Comparison of ENCODE assay signal across 9 cellular contexts in the genomic region with DNA sequence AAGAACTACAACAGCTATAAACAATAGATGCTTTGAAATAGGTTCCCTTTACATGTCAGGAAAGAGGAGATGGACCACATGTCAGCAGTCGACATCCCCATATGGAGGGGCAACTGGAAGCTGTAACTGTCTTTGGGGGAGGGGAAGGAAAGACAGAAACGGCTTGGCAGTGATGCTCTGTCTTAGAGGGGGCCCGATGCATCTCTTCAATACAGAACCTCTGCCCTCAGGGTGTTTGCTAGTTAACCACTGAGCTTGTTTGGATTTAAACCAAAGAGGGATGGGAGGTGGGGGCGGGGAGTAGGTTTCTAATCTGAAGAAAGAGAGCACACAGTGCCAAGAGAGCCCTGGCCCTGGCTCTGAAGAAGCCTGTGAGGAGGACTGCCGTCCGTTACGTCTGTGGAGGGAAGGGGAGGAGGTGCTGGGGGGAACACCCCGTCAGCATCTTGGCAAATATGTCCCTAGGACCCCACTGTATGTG. TPM values are rescaled to one million over a fixed set of nuclear protein-coding genes. Genes with fewer than 3 reads are reported as not detected.
DNase-seq lines count a peak whose midpoint lies in the region; ATAC-seq and TF ChIP-seq lines count a peak whose summit lies in the region.
"Had no signal": no experiment of that assay in that cellular context is flagged by ENCODE, and none has a peak within 500 bp of the region (broad histone marks: within the 10 kb centered on the region; RNA-seq: fewer than 3 reads in every experiment).

No MANE protein-coding gene starts in this region.

- peak overlapping the region; percentile 89 for H3K9ac ChIP-seq in mesenchymal stem cell (ENCODE audit: low read length)

- intact Hi-C loops in CD8-positive, alpha-beta T cell (cut with DNase I, micrococcal nuclease): no loop called here
- intact Hi-C loops in activated T-helper 2 cell treated with anti-CD3 and anti-CD28 coated beads, Interferon-gamma antibody, Interleukin-2, Interleukin-4, amounts not matched to agents 10 μg/mL and 5 μg/mL and 100 μg/mL, durations not matched to agents 14 hours and 24 hours and 36 hours (cut with micrococcal nuclease): no loop called here
- intact Hi-C loops in aorta (cut with DNase I): no loop called here

- H2BK5ac ChIP-seq in mesenchymal stem cell (ENCODE audit: low read depth, low read length, poor library complexity, severe bottlenecking): no peak overlapping the region

- H3K9me3 ChIP-seq in CD8-positive, alpha-beta T cell (ENCODE audit: low read length): no peaks in the 10 kb centered on the region
- H3K9me3 ChIP-seq in mesenchymal stem cell (ENCODE audit: control insufficient read depth, low read length): no peaks in the 10 kb centered on the region
- H3K9me3 ChIP-seq in aorta (ENCODE audit: control insufficient read depth, low read length): no peaks in the 10 kb centered on the region

- H3K36me3 ChIP-seq in CD8-positive, alpha-beta T cell (ENCODE audit: insufficient read depth, low read length): no peaks in the 10 kb centered on the region
- H3K36me3 ChIP-seq in mesenchymal stem cell (ENCODE audit: control insufficient read depth in 1 of 2, insufficient read depth in 2 of 2, low read depth in 1 of 2, low read length in 2 of 2) (no peaks in the 10 kb centered on the region), aorta (ENCODE audit: control insufficient read depth in 1 of 2, insufficient read depth in 2 of 2, low read length in 1 of 2) (no peaks in the 10 kb centered on the region)

- H3K79me1 ChIP-seq in mesenchymal stem cell (replicated peaks; ENCODE audit: low read length, poor library complexity, severe bottlenecking): no peaks in the 10 kb centered on the region

- 69% methylated on average over 8 of the region's 8 CpGs for WGBS in mesenchymal stem cell
- WGBS in aorta, 2 donors: 6 to 8% methylated on average over 8 of the region's 8 CpGs

- H2AK5ac ChIP-seq in mesenchymal stem cell (ENCODE audit: low read length, severe bottlenecking): no peak overlapping the region

- no peak overlapping the region for H2BK120ac ChIP-seq in mesenchymal stem cell (ENCODE audit: low read depth, low read length)

- peaks cover 10% of the 10 kb centered on the region for H3K4me1 Mint-ChIP-seq in CD8-positive, alpha-beta T cell (ENCODE audit: low read depth)
- H3K4me1 Mint-ChIP-seq in activated T-helper 2 cell treated with anti-CD3 and anti-CD28 coated beads, Interferon-gamma antibody, Interleukin-2, Interleukin-4, amounts not matched to agents 10 μg/mL and 5 μg/mL and 100 μg/mL, durations not matched to agents 14 hours and 24 hours and 36 hours (ENCODE audit: low read depth): peaks cover 7% of the 10 kb centered on the region

- peaks cover 10% of the 10 kb centered on the region for H3K27me3 Mint-ChIP-seq in CD8-positive, alpha-beta T cell (ENCODE audit: low read depth)
- peaks cover 2% of the 10 kb centered on the region for H3K27me3 Mint-ChIP-seq in activated T-helper 2 cell treated with anti-CD3 and anti-CD28 coated beads, Interferon-gamma antibody, Interleukin-2, Interleukin-4, amounts not matched to agents 10 μg/mL and 5 μg/mL and 100 μg/mL, durations not matched to agents 14 hours and 24 hours and 36 hours (ENCODE audit: low read depth)

- peak overlapping the region; percentile 51 for H3K4me3 Mint-ChIP-seq in CD8-positive, alpha-beta T cell
- peak overlapping the region; percentile 58 for H3K4me3 Mint-ChIP-seq in activated T-helper 2 cell treated with anti-CD3 and anti-CD28 coated beads, Interferon-gamma antibody, Interleukin-2, Interleukin-4, amounts not matched to agents 10 μg/mL and 5 μg/mL and 100 μg/mL, durations not matched to agents 14 hours and 24 hours and 36 hours (ENCODE audit: low read depth)
- H3K4me3 Mint-ChIP-seq: dendritic cell treated with granulocyte-macrophage colony-stimulating factor and Interleukin-4, amounts not matched to agents 40 ng/mL and 50 ng/mL, for 4 days had no signal

- H3K27ac ChIP-seq in CD8-positive, alpha-beta T cell (ENCODE audit: low read depth, low read length): no peak overlapping the region
- H3K27ac ChIP-seq in mesenchymal stem cell (ENCODE audit: low read length, poor library complexity, severe bottlenecking): no peak overlapping the region
- no peak overlapping the region for H3K27ac ChIP-seq in aorta (ENCODE audit: low read depth in 1 of 2, low read length in 2 of 2)

- H4K8ac ChIP-seq in mesenchymal stem cell (ENCODE audit: low read length): peak overlapping the region; percentile 23

- H2BK15ac ChIP-seq in mesenchymal stem cell (ENCODE audit: low read depth, poor library complexity, severe bottlenecking): peak overlapping the region; percentile 40

- no peak for ATAC-seq in CD8-positive, alpha-beta T cell
- peak; percentile 33 for ATAC-seq in GM21528 (IDR thresholded peaks at IDR 0.05; ENCODE audit: low FRiP score, unreplicated experiment)
- ATAC-seq in aorta (ENCODE audit: low FRiP score): peak; percentile 74

- H3K4me2 ChIP-seq in mesenchymal stem cell (ENCODE audit: low read length, poor library complexity, severe bottlenecking): no peak overlapping the region

- DNase-seq in CD8-positive, alpha-beta T cell: no peak
- no peak for DNase-seq in activated T-helper 2 cell treated with anti-CD3 and anti-CD28 coated beads, Interferon-gamma antibody, Interleukin-2, Interleukin-4, amounts not matched to agents 10 μg/mL and 5 μg/mL and 100 μg/mL, durations not matched to agents 14 hours and 24 hours and 36 hours (ENCODE audit: low spot score)
- DNase-seq in mesenchymal stem cell: no peak
- DNase-seq in aorta: no peak
- DNase-seq in activated gamma-delta T cell treated with Interleukin-2 at 50 U/mL for 16 hours: no peak
- DNase-seq in activated effector memory CD4-positive, alpha-beta T cell treated with Interleukin-2 at 50 U/mL for 16 hours: no peak
- DNase-seq in HEK293T (ENCODE audit: extremely low spot score): no peak

- no peak overlapping the region for H4K91ac ChIP-seq in mesenchymal stem cell (ENCODE audit: low read length)

- H3K27me3 ChIP-seq in CD8-positive, alpha-beta T cell (ENCODE audit: insufficient read depth, low read length): no peaks in the 10 kb centered on the region
- H3K27me3 ChIP-seq in mesenchymal stem cell (ENCODE audit: control insufficient read depth in 1 of 2, insufficient read depth in 1 of 2, low read length in 2 of 2) (peaks cover 0 to 4% of the 10 kb centered on the region in 2 experiments), aorta (ENCODE audit: control insufficient read depth in 1 of 2, insufficient read depth in 2 of 2, low read length in 1 of 2) (no peaks in the 10 kb centered on the region)

- TF ChIP-seq CTCF in CD8-positive, alpha-beta T cell (IDR thresholded peaks at IDR 0.05): no peak

- H3K23ac ChIP-seq in mesenchymal stem cell (ENCODE audit: low read length in 2 of 2): no peak overlapping the region

- CTCF ChIA-PET in CD8-positive, alpha-beta T cell (lab: Charles Lee): interaction anchor here (0.8 kb wide), 1 partner anchor 15 kb away, joined by 4 read pairs; no protein-coding TSS in a partner anchor
- CTCF ChIA-PET in HEK293T (lab: Yijun Ruan, JAX): interaction anchor here (1.1 kb wide), 1 partner anchor 165 kb away, joined by 3 read pairs; no protein-coding TSS in a partner anchor

- peak overlapping the region in 1 of 2 experiments; percentile 30 for H3K18ac ChIP-seq in mesenchymal stem cell (ENCODE audit: low read depth in 1 of 2, low read length in 2 of 2)

- H3K9me3 Mint-ChIP-seq in CD8-positive, alpha-beta T cell: no peaks in the 10 kb centered on the region
- H3K9me3 Mint-ChIP-seq in activated T-helper 2 cell treated with anti-CD3 and anti-CD28 coated beads, Interferon-gamma antibody, Interleukin-2, Interleukin-4, amounts not matched to agents 10 μg/mL and 5 μg/mL and 100 μg/mL, durations not matched to agents 14 hours and 24 hours and 36 hours: no peaks in the 10 kb centered on the region
- H3K9me3 Mint-ChIP-seq: dendritic cell treated with granulocyte-macrophage colony-stimulating factor and Interleukin-4, amounts not matched to agents 40 ng/mL and 50 ng/mL, for 4 days had no signal

- POLR2A ChIA-PET in CD8-positive, alpha-beta T cell (lab: Charles Lee): interaction anchor here (1.4 kb wide), 1 partner anchor 9 kb away, joined by 3 read pairs; no protein-coding TSS in a partner anchor
- POLR2A ChIA-PET in HEK293T (lab: Yijun Ruan, JAX): no interaction called here

- peak overlapping the region in 1 of 2 experiments; percentile 84 for H3K4ac ChIP-seq in mesenchymal stem cell (ENCODE audit: low read depth in 1 of 2, low read length in 2 of 2)

- H2BK12ac ChIP-seq in mesenchymal stem cell (ENCODE audit: low read length in 2 of 2): peak overlapping the region in 1 of 2 experiments; percentile 84

- no peak overlapping the region for H3K4me3 ChIP-seq in CD8-positive, alpha-beta T cell (ENCODE audit: low read depth, low read length)
- H3K4me3 ChIP-seq in mesenchymal stem cell (ENCODE audit: insufficient read depth in 1 of 2, low read depth in 1 of 2, low read length in 2 of 2): peak overlapping the region in 1 of 2 experiments; percentile 73
- H3K4me3 ChIP-seq in aorta (ENCODE audit: low read length in 2 of 2): peak overlapping the region; percentile 7 to 45

- H3K27ac Mint-ChIP-seq in CD8-positive, alpha-beta T cell: no peak overlapping the region
- H3K27ac Mint-ChIP-seq in activated T-helper 2 cell treated with anti-CD3 and anti-CD28 coated beads, Interferon-gamma antibody, Interleukin-2, Interleukin-4, amounts not matched to agents 10 μg/mL and 5 μg/mL and 100 μg/mL, durations not matched to agents 14 hours and 24 hours and 36 hours: peak overlapping the region; percentile 18
- H3K27ac Mint-ChIP-seq: dendritic cell treated with granulocyte-macrophage colony-stimulating factor and Interleukin-4, amounts not matched to agents 40 ng/mL and 50 ng/mL, for 4 days had no signal

- no peak overlapping the region for H2AFZ ChIP-seq in mesenchymal stem cell (ENCODE audit: low read depth, low read length)

- H3K36me3 Mint-ChIP-seq in CD8-positive, alpha-beta T cell: no peaks in the 10 kb centered on the region
- no peaks in the 10 kb centered on the region for H3K36me3 Mint-ChIP-seq in activated T-helper 2 cell treated with anti-CD3 and anti-CD28 coated beads, Interferon-gamma antibody, Interleukin-2, Interleukin-4, amounts not matched to agents 10 μg/mL and 5 μg/mL and 100 μg/mL, durations not matched to agents 14 hours and 24 hours and 36 hours (ENCODE audit: low read depth)

- H3K14ac ChIP-seq in mesenchymal stem cell (ENCODE audit: low read length in 2 of 2): peak overlapping the region in 1 of 2 experiments; percentile 79

- H3K4me1 ChIP-seq in CD8-positive, alpha-beta T cell (ENCODE audit: insufficient read depth, low read length): no peaks in the 10 kb centered on the region
- H3K4me1 ChIP-seq in mesenchymal stem cell (ENCODE audit: control insufficient read depth, insufficient read depth, low read depth, low read length) (no peaks in the 10 kb centered on the region), aorta (ENCODE audit: control insufficient read depth in 1 of 2, insufficient read depth in 2 of 2, low read length in 2 of 2) (peaks cover 0 to 6% of the 10 kb centered on the region in 2 donors)

RNA-seq across cellular contexts. Expression of gene CPVL, which starts 55.2 kb away (rescaled TPM):
- total RNA-seq in CD8-positive, alpha-beta T cell: under 1 TPM in 1 of 2 experiments, not detected in 1; 0.50 TPM
- total RNA-seq in activated T-helper 2 cell treated with anti-CD3 and anti-CD28 coated beads, Interferon-gamma antibody, Interleukin-2, Interleukin-4, amounts not matched to agents 10 μg/mL and 5 μg/mL and 100 μg/mL, durations not matched to agents 14 hours and 24 hours and 36 hours: 0.11 TPM in 1 of 2 replicates, not detected in the other
- 1.1 TPM for polyA plus RNA-seq in mesenchymal stem cell (2013, experiment 1 of 2)
- polyA plus RNA-seq in mesenchymal stem cell (2013, experiment 2 of 2): 1.2 TPM
- 10 to 100 TPM; 20.6 to 50.2 TPM for total RNA-seq in aorta
- polyA plus RNA-seq in aorta: 10 to 100 TPM in 1 of 2 donors, 1 to 10 TPM in 1; 2.7 to 27.9 TPM

Comparison
In these comparisons a context has a peak if more than half of its experiments do, and no peak if none do; other contexts are left out.
1. RNA of gene CPVL, which starts 55.2 kb away (total RNA-seq): 20.6 to 50.2 TPM in aorta; 0.50 TPM in CD8-positive, alpha-beta T cell and 0.11 TPM in activated T-helper 2 cell treated with anti-CD3 and anti-CD28 coated beads, Interferon-gamma antibody, Interleukin-2, Interleukin-4, amounts not matched to agents 10 μg/mL and 5 μg/mL and 100 μg/mL, durations not matched to agents 14 hours and 24 hours and 36 hours; every median in the first group is over 10 times any median in the second.